ENCODE assay signal across 9 cellular contexts in genomic region chr20:47336013-47336754, GRCh38. TPM values are rescaled to one million over a fixed set of nuclear protein-coding genes. Genes with fewer than 3 reads are reported as not detected.
DNase-seq lines count a peak whose midpoint lies in the region; ATAC-seq and TF ChIP-seq lines count a peak whose summit lies in the region.
"Had no signal": no experiment of that assay in that cellular context is flagged by ENCODE, and none has a peak within 500 bp of the region (broad histone marks: within the 10 kb centered on the region; RNA-seq: fewer than 3 reads in every experiment).

No MANE protein-coding gene starts in this region.

- H3K4me1 Mint-ChIP-seq in glutamatergic neuron (ENCODE audit: low read depth, unreplicated experiment) (peaks cover 43% of the 10 kb centered on the region), osteocyte (ENCODE audit: unreplicated experiment) (peaks cover 77% of the 10 kb centered on the region)
- H3K4me1 Mint-ChIP-seq in activated T-cell treated with anti-CD3 and anti-CD28 coated beads, Interleukin-2, amount 50 U/mL, for 24 hours (ENCODE audit: low read depth) = peaks cover 57% of the 10 kb centered on the region

- no peaks in the 10 kb centered on the region for H3K9me3 Mint-ChIP-seq in glutamatergic neuron (ENCODE audit: unreplicated experiment)
- no peaks in the 10 kb centered on the region for H3K9me3 Mint-ChIP-seq in osteocyte (ENCODE audit: unreplicated experiment)
- no peaks in the 10 kb centered on the region for H3K9me3 Mint-ChIP-seq in activated T-cell treated with anti-CD3 and anti-CD28 coated beads, Interleukin-2, amount 50 U/mL, for 24 hours

- H3K4me3 Mint-ChIP-seq in glutamatergic neuron (ENCODE audit: unreplicated experiment) = peak overlapping the region; percentile 16
- no peak overlapping the region for H3K4me3 Mint-ChIP-seq in osteocyte (ENCODE audit: unreplicated experiment)
- H3K4me3 Mint-ChIP-seq in activated T-cell treated with anti-CD3 and anti-CD28 coated beads, Interleukin-2, amount 50 U/mL, for 24 hours = no peak overlapping the region

- H3K36me3 Mint-ChIP-seq in glutamatergic neuron (ENCODE audit: unreplicated experiment) = peaks cover 5% of the 10 kb centered on the region
- peaks cover 41% of the 10 kb centered on the region for H3K36me3 Mint-ChIP-seq in osteocyte (ENCODE audit: unreplicated experiment)
- H3K36me3 Mint-ChIP-seq in activated T-cell treated with anti-CD3 and anti-CD28 coated beads, Interleukin-2, amount 50 U/mL, for 24 hours (ENCODE audit: low read depth) = peaks cover 73% of the 10 kb centered on the region

- no peaks in the 10 kb centered on the region for H3K27me3 Mint-ChIP-seq in glutamatergic neuron (ENCODE audit: unreplicated experiment)
- no peaks in the 10 kb centered on the region for H3K27me3 Mint-ChIP-seq in osteocyte (ENCODE audit: unreplicated experiment)
- no peaks in the 10 kb centered on the region for H3K27me3 Mint-ChIP-seq in activated T-cell treated with anti-CD3 and anti-CD28 coated beads, Interleukin-2, amount 50 U/mL, for 24 hours

- no peak for TF ChIP-seq CTCF in AG09309 (IDR thresholded peaks at IDR 0.05; ENCODE audit: control insufficient read depth, insufficient read depth, low read depth, low read length, missing control alignments)
- no peak for TF ChIP-seq CTCF in glutamatergic neuron (IDR thresholded peaks at IDR 0.05; ENCODE audit: partially characterized antibody, unreplicated experiment)
- TF ChIP-seq CTCF in osteocyte (IDR thresholded peaks at IDR 0.05) = no peak

- H3K27ac Mint-ChIP-seq in glutamatergic neuron (ENCODE audit: unreplicated experiment) (peak overlapping the region; percentile 82), osteocyte (ENCODE audit: unreplicated experiment) (peak overlapping the region; percentile 98)
- no peak overlapping the region for H3K27ac Mint-ChIP-seq in activated T-cell treated with anti-CD3 and anti-CD28 coated beads, Interleukin-2, amount 50 U/mL, for 24 hours

- ATAC-seq in SK-N-SH treated with all-trans-retinoic acid at 6 μM for 48 hours (no peak), HG02852 (IDR thresholded peaks at IDR 0.05; ENCODE audit: unreplicated experiment) (no peak)

- no peak overlapping the region for H3K4me3 ChIP-seq in AG09309 (ENCODE audit: control insufficient read depth, low read depth, low read length)

- DNase-seq in AG09309 (ENCODE audit: low read depth) (peak; percentile 64), glutamatergic neuron (no peak), osteocyte (ENCODE audit: extremely low spot score, unreplicated experiment) (no peak), Kasumi-1 (lab: John Stamatoyannopoulos, UW) (no peak)
- no peak for DNase-seq in activated naive CD4-positive, alpha-beta T cell (lab: John Stamatoyannopoulos, UW)
- no peak for DNase-seq in activated T-cell treated with anti-CD3 and anti-CD28 coated beads, Interleukin-2, amount 50 U/mL, for 24 hours
- DNase-seq: SHP77 treated with DMSO at 0.1 percent for 48 hours had no signal

TF ChIP-seq in SK-N-SH treated with all-trans-retinoic acid at 6 μM for 48 hours, 23 proteins besides CTCF, POLR2A, EP300 and RAD21:
- TF ChIP-seq ZNF70 (CRISPR knock-in tag; IDR thresholded peaks at IDR 0.05) (no peak), CSDC2 (CRISPR knock-in tag; IDR thresholded peaks at IDR 0.05) (peak; percentile 69), ZFP3 (CRISPR knock-in tag; IDR thresholded peaks at IDR 0.05) (peak; percentile 78), ISL1 (CRISPR knock-in tag; IDR thresholded peaks at IDR 0.05) (peak; percentile 33), OSR1 (CRISPR knock-in tag; IDR thresholded peaks at IDR 0.05) (no peak), ARNTL (CRISPR knock-in tag; IDR thresholded peaks at IDR 0.05; ENCODE audit: borderline replicate concordance, low read depth) (no peak), RARB (CRISPR knock-in tag; IDR thresholded peaks at IDR 0.05) (no peak), ZC3H10 (CRISPR knock-in tag; IDR thresholded peaks at IDR 0.05) (no peak)

RNA-seq across cellular contexts. Expression of gene ZMYND8, which starts 20.3 kb away (rescaled TPM):
- total RNA-seq in glutamatergic neuron (ENCODE audit: unreplicated experiment) (116 TPM), osteocyte (96.5 and 111 TPM in 2 replicates)
